1 cellular context compared by ENCODE assay signal in genomic region chr12:113327000-113327399, GRCh38.
TF ChIP-seq lines count a peak whose summit lies in the region.

No MANE protein-coding gene starts in this region.

TF ChIP-seq in K562, 482 proteins besides CTCF, POLR2A, EP300 and RAD21 (continued from another document):
- TF ChIP-seq ZBTB12 (CRISPR knock-in tag; IDR thresholded peaks at IDR 0.05), result no peak
